Comparison of ENCODE assay signal across 10 cellular contexts in the genomic region with DNA sequence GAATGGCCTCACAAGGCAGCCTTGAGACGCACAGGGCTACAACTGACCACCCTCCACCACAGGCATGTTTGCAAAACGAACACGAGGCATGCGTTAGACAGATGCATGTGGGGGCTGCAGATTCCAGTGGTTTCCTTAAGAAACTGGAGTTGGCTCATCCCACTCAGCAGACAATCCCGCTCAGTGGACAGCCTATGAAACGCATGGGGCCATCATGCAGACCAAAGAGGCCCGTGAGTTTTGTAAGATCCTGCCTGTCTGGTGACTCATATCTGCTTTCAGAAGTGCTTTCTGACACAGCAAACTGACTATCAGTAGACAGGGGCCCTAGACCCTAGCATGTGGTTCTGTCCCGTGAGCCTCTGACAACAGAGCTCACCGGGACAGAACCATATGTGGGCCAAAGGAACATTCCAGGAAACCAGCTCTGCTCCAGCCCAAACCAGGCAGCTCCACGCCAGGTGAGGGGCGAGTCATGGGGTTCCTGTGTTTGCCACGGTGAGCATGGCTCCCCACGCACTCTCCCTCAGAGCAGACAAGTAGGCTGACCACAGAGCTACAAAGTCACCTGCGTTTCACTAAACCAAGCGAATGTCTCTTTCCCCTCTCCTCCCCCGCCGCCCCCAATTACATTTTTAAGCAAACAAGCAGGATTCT.
A peak's percentile ranks its signal among the peaks of the same experiment; 100 is the strongest.
DNase-seq lines count a peak whose midpoint lies in the region.
"Had no signal": no experiment of that assay in that cellular context is flagged by ENCODE, and none has a peak within 500 bp of the region (broad histone marks: within the 10 kb centered on the region; RNA-seq: fewer than 3 reads in every experiment).

No MANE protein-coding gene starts in this region.

- in situ Hi-C loops in G401 (cut with HindIII; ENCODE audit: low sequenced_read_pairs), result no loop called here

- peak; percentile 73 for DNase-seq in AG08395 (ENCODE audit: low spot score)
- peak; percentile 63 for DNase-seq in HCEC 1CT
- peak; percentile 45 for DNase-seq in SKM-1 treated with dmso at 0.1 percent for 144 hours (lab: John Stamatoyannopoulos, UW; ENCODE audit: unreplicated experiment)
- DNase-seq in glomerular visceral epithelial cell (ENCODE audit: extremely low spot score), result peak; percentile 60
- no peak for DNase-seq in OCI-M2 (lab: John Stamatoyannopoulos, UW; ENCODE audit: unreplicated experiment)
- DNase-seq in G401 (ENCODE audit: low spot score), result no peak
- DNase-seq in activated gamma-delta T cell treated with Interleukin-2 at 50 U/mL for 16 hours, result no peak
- no peak for DNase-seq in kidney glomerular epithelial cell (lab: John Stamatoyannopoulos, UW)
- DNase-seq: activated CD4-positive, alpha-beta T cell treated with anti-CD3 and anti-CD28 coated beads, Interleukin-2, amount 10 ng/mL, durations not matched to agents 24 days and 14 days; stimulated activated naive CD4-positive, alpha-beta T cell had no signal

Comparison
In these comparisons a context has a peak if more than half of its experiments do, and no peak if none do; other contexts are left out.
1. DNase-seq: peak in AG08395 (single experiment), HCEC 1CT (single experiment), SKM-1 treated with dmso at 0.1 percent for 144 hours (single experiment) and glomerular visceral epithelial cell (single experiment); none in OCI-M2 (single experiment), G401 (single experiment), activated gamma-delta T cell treated with Interleukin-2 at 50 U/mL for 16 hours (single experiment) and kidney glomerular epithelial cell (single experiment).